In genomic region chr6:112225691-112226090, GRCh38 we compare ENCODE assay signal across 1 cellular context.
TF ChIP-seq lines count a peak whose summit lies in the region.

No MANE protein-coding gene starts in this region.

TF ChIP-seq in IMR-90, 13 proteins besides CTCF, POLR2A, EP300 and RAD21:
- TF ChIP-seq MAFK (IDR thresholded peaks at IDR 0.05; ENCODE audit: low read depth, low read length): no peak
